14 cellular contexts compared by ENCODE assay signal in the genomic region with DNA sequence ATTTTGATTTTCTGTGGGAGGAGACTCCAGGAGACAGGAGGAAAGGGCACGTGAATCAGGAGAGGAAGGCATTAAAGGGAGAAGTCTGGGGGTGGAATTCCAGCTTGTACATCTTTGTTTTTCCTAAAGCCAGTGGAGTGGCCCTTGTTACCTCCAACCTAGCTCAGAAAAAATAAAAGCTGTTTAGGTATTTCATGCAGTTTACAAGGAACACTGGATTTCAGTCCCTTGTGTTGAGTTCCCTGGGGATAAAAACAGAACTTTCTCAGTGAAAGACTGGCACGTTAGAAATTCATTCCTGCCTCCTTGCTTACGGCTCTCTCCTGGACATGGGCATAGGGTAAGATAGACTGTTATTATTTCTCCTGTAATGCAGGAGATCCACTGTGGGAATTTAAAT.
DNase-seq lines count a peak whose midpoint lies in the region; ATAC-seq, FAIRE-seq and TF ChIP-seq lines count a peak whose summit lies in the region.
"Had no signal": no experiment of that assay in that cellular context is flagged by ENCODE, and none has a peak within 500 bp of the region (broad histone marks: within the 10 kb centered on the region; RNA-seq: fewer than 3 reads in every experiment).

No MANE protein-coding gene starts in this region.

- peak overlapping the region; percentile 45 for H3K4me2 ChIP-seq in trophoblast cell (ENCODE audit: low read length)

- H3K4me1 ChIP-seq in endodermal cell (ENCODE audit: control insufficient read depth, insufficient read depth, low read length), result peaks cover 7% of the 10 kb centered on the region
- peaks cover 8 to 19% of the 10 kb centered on the region in 2 experiments for H3K4me1 ChIP-seq in trophoblast cell (ENCODE audit: control insufficient read depth in 1 of 2, insufficient read depth in 2 of 2, low read length in 2 of 2)
- H3K4me1 ChIP-seq in small intestine (ENCODE audit: control insufficient read depth in 2 of 2, insufficient read depth in 1 of 2, low read depth in 1 of 2, low read length in 1 of 2), result no peaks in the 10 kb centered on the region

- peak overlapping the region; percentile 0 for H3K9ac ChIP-seq in endodermal cell (ENCODE audit: extremely low read depth, low read length, poor library complexity, severe bottlenecking)
- no peak overlapping the region for H3K9ac ChIP-seq in trophoblast cell (ENCODE audit: low read length)

- no peak overlapping the region for H3K18ac ChIP-seq in trophoblast cell (ENCODE audit: low read length)

- TF ChIP-seq CTCF in endodermal cell (conservative IDR thresholded peaks at IDR 0.05), result no peak

- peak overlapping the region; percentile 77 for H4K91ac ChIP-seq in trophoblast cell (ENCODE audit: low read depth, low read length)

- no peak overlapping the region for H2AFZ ChIP-seq in trophoblast cell (ENCODE audit: insufficient read depth, low read length, poor library complexity)

- no peaks in the 10 kb centered on the region for H3K27me3 Mint-ChIP-seq in endodermal cell (ENCODE audit: insufficient read depth)

- no peak for ATAC-seq in GM21576 (IDR thresholded peaks at IDR 0.05; ENCODE audit: unreplicated experiment)
- no peak for ATAC-seq in HG02885 (IDR thresholded peaks at IDR 0.05; ENCODE audit: poor library complexity, unreplicated experiment)

- no peak overlapping the region for H3K4me3 Mint-ChIP-seq in endodermal cell
- H3K4me3 Mint-ChIP-seq: activated naive CD8-positive, alpha-beta T cell treated with anti-CD3 and anti-CD28 coated beads, Interleukin-2, amount 10 ng/mL, durations not matched to agents 7 days and 5 days had no signal

- peak overlapping the region; percentile 75 for H3K14ac ChIP-seq in trophoblast cell (ENCODE audit: low read length)

- H3K79me2 ChIP-seq in trophoblast cell (ENCODE audit: control insufficient read depth, insufficient read depth, low read length, poor library complexity), result no peaks in the 10 kb centered on the region

- H3K23ac ChIP-seq in trophoblast cell (ENCODE audit: low read length), result no peak overlapping the region

- peak overlapping the region; percentile 40 for H3K4ac ChIP-seq in trophoblast cell (ENCODE audit: low read depth, low read length)

- H3K36me3 Mint-ChIP-seq in endodermal cell (ENCODE audit: low read depth), result no peaks in the 10 kb centered on the region

- no peaks in the 10 kb centered on the region for H3K9me3 Mint-ChIP-seq in endodermal cell
- H3K9me3 Mint-ChIP-seq: activated naive CD8-positive, alpha-beta T cell treated with anti-CD3 and anti-CD28 coated beads, Interleukin-2, amount 10 ng/mL, durations not matched to agents 7 days and 5 days had no signal

- no peaks in the 10 kb centered on the region for H3K36me3 ChIP-seq in endodermal cell (ENCODE audit: control insufficient read depth, insufficient read depth, low read length)
- no peaks in the 10 kb centered on the region for H3K36me3 ChIP-seq in trophoblast cell (ENCODE audit: control insufficient read depth in 1 of 2, insufficient read depth in 2 of 2, low read length in 2 of 2)
- no peaks in the 10 kb centered on the region for H3K36me3 ChIP-seq in small intestine (ENCODE audit: control insufficient read depth in 2 of 2, insufficient read depth in 2 of 2, low read length in 2 of 2)
- H3K36me3 ChIP-seq: MG63 had no signal

- peaks cover 27% of the 10 kb centered on the region for H3K79me1 ChIP-seq in trophoblast cell (ENCODE audit: low read length)

- peak overlapping the region; percentile 88 for H2BK120ac ChIP-seq in trophoblast cell (ENCODE audit: insufficient read depth, low read length, poor library complexity)

- DNase-seq in ELF-1 (ENCODE audit: low read depth, low spot score) (peak; percentile 50), NCI-H2171 treated with DMSO at 0.1 percent for 48 hours (lab: John Stamatoyannopoulos, UW) (peak; percentile 39), endodermal cell (no peak), trophoblast cell (no peak), small intestine (no peak), inferior parietal cortex (ENCODE audit: extremely low spot score) (no peak)
- DNase-seq: activated naive CD8-positive, alpha-beta T cell treated with anti-CD3 and anti-CD28 coated beads, Interleukin-2, amount 10 ng/mL, durations not matched to agents 7 days and 5 days; C1 segment of cervical spinal cord; DND-41; NCI-H2081 treated with DMSO at 0.1 percent for 48 hours; stimulated activated CD4-positive, alpha-beta T cell treated with anti-CD3 and anti-CD28 coated beads, Interleukin-4, amount 100 ng/mL, for 1 hour had no signal

- H3K27ac ChIP-seq in endodermal cell (ENCODE audit: low read depth, low read length), result peak overlapping the region; percentile 87
- peak overlapping the region; percentile 99 for H3K27ac ChIP-seq in trophoblast cell (ENCODE audit: low read depth, low read length)
- H3K27ac ChIP-seq in small intestine (ENCODE audit: low read depth in 1 of 2, low read length in 1 of 2), result no peak overlapping the region

- H3K27ac Mint-ChIP-seq in endodermal cell, result peak overlapping the region; percentile 87
- H3K27ac Mint-ChIP-seq: activated naive CD8-positive, alpha-beta T cell treated with anti-CD3 and anti-CD28 coated beads, Interleukin-2, amount 10 ng/mL, durations not matched to agents 7 days and 5 days had no signal

- WGBS in endodermal cell (ENCODE audit: insufficient coverage in 1 of 2, insufficient read length in 1 of 2), 2 experiments, result 31 to 44% methylated on average over 2 to 3 of the region's 3 CpGs
- no CpG with 5 or more reads among the region's 3 CpGs for whole genome bisulfite sequencing in trophoblast cell (ENCODE audit: extremely low coverage, insufficient coverage, insufficient read length)
- 76 to 83% (median 77%) methylated on average over 3 of the region's 3 CpGs for WGBS in small intestine, 3 donors

- H3K4me3 ChIP-seq in endodermal cell (ENCODE audit: low read length) (peak overlapping the region; percentile 33), trophoblast cell (ENCODE audit: low read depth, low read length) (no peak overlapping the region), small intestine (ENCODE audit: low read depth in 1 of 2, low read length in 2 of 2) (no peak overlapping the region)
- H3K4me3 ChIP-seq: MG63 had no signal

- no peak overlapping the region for H2AK5ac ChIP-seq in trophoblast cell (ENCODE audit: low read length)

- H4K8ac ChIP-seq in trophoblast cell (ENCODE audit: low read depth, low read length), result peak overlapping the region; percentile 65

- H2BK5ac ChIP-seq in trophoblast cell (ENCODE audit: low read depth, low read length, poor library complexity), result peak overlapping the region; percentile 92

- H3K9me3 ChIP-seq in endodermal cell (ENCODE audit: control insufficient read depth, low read length) (no peaks in the 10 kb centered on the region), trophoblast cell (ENCODE audit: insufficient read depth, low read depth, low read length) (no peaks in the 10 kb centered on the region), small intestine (ENCODE audit: control insufficient read depth, low read depth) (no peaks in the 10 kb centered on the region)
- H3K9me3 ChIP-seq: MG63 had no signal

- H3K27me3 ChIP-seq in endodermal cell (ENCODE audit: control insufficient read depth, insufficient read depth, low read length, poor library complexity, severe bottlenecking), result no peaks in the 10 kb centered on the region
- no peaks in the 10 kb centered on the region for H3K27me3 ChIP-seq in trophoblast cell (ENCODE audit: insufficient read depth, low read length)
- no peaks in the 10 kb centered on the region for H3K27me3 ChIP-seq in small intestine (ENCODE audit: control insufficient read depth in 2 of 2, insufficient read depth in 2 of 2, low read length in 2 of 2)
- H3K27me3 ChIP-seq: MG63 had no signal

- H4K12ac ChIP-seq in trophoblast cell (ENCODE audit: low read depth, low read length), result no peak overlapping the region

- peaks cover 59% of the 10 kb centered on the region for H3K4me1 Mint-ChIP-seq in endodermal cell
- H3K4me1 Mint-ChIP-seq: activated naive CD8-positive, alpha-beta T cell treated with anti-CD3 and anti-CD28 coated beads, Interleukin-2, amount 10 ng/mL, durations not matched to agents 7 days and 5 days had no signal

- no peak for FAIRE-seq in small intestine (lab: Jason Lieb, UNC)

- peak overlapping the region; percentile 61 for H2BK12ac ChIP-seq in trophoblast cell (ENCODE audit: low read length)

Comparison
In these comparisons a context has a peak if more than half of its experiments do, and no peak if none do; other contexts are left out.
1. DNase-seq: peak in ELF-1 (single experiment) and NCI-H2171 treated with DMSO at 0.1 percent for 48 hours (single experiment); none in endodermal cell (single experiment), trophoblast cell (0 of 2), small intestine (single experiment) and inferior parietal cortex (single experiment).
2. H3K27ac ChIP-seq: peak in endodermal cell (single experiment) and trophoblast cell (single experiment); none in small intestine (0 of 2).